23 cellular contexts compared by ENCODE assay signal in the genomic region with DNA sequence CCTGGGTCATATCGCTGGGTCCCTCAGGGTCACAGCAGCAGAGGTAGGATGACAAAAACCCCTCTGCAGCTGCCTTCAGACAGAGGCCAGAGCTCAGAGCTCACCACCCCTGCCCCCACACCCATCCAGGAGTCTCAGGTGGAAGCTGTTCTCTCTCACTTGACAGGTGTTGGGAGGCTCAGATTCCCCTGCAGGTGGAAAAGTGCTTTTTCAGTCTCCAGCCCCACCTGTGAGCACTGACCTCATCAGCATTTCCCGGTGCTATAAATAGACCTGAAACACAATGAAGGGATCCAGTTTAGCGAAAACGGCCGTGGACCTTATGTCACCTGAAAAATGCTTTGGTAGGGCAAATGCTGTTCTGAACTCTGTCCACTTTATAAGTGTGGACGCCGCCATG.
DNase-seq lines count a peak whose midpoint lies in the region; ATAC-seq and TF ChIP-seq lines count a peak whose summit lies in the region.
"Had no signal": no experiment of that assay in that cellular context is flagged by ENCODE, and none has a peak within 500 bp of the region (broad histone marks: within the 10 kb centered on the region; RNA-seq: fewer than 3 reads in every experiment).

No MANE protein-coding gene starts in this region.

- no peaks in the 10 kb centered on the region for H3K4me1 Mint-ChIP-seq in H9
- no peaks in the 10 kb centered on the region for H3K4me1 Mint-ChIP-seq in activated T-cell treated with anti-CD3 and anti-CD28 coated beads, Interleukin-2, amount 50 U/mL, for 72 hours (ENCODE audit: low read depth)
- H3K4me1 Mint-ChIP-seq: activated CD4-positive, alpha-beta T cell treated with anti-CD3 and anti-CD28 coated beads for 36 hours; activated T-helper 17 cell treated with anti-CD3 and anti-CD28 coated beads, Interleukin-2, amount 50 U/mL, for 72 hours; stimulated activated memory B cell treated with anti-CD40 and anti-IgM and Interleukin-4, amounts not matched to agents 10 μg/mL and 1 μg/mL and 100 μg/mL, for 72 hours had no signal

- no CpG with 5 or more reads among the region's 7 CpGs for WGBS in H9 (ENCODE audit: extremely low coverage, insufficient read length, low lambda C conversion rate)

- H3K9me3 Mint-ChIP-seq in H9 = peaks cover 8 to 10% of the 10 kb centered on the region in 2 experiments; a peak in 4 of 5 replicates
- peaks cover 5% of the 10 kb centered on the region in 2 donors for H3K9me3 Mint-ChIP-seq in activated T-cell treated with anti-CD3 and anti-CD28 coated beads, Interleukin-2, amount 50 U/mL, for 72 hours

- no peak overlapping the region for H4K91ac ChIP-seq in H9 (ENCODE audit: insufficient read length, low read depth, low read length)

- H3T11ph ChIP-seq in H9 (ENCODE audit: low read length) = no peak overlapping the region

- H3K56ac ChIP-seq in H9 (ENCODE audit: insufficient read length, low read depth, low read length) = no peak overlapping the region

- no peak overlapping the region for H3K23ac ChIP-seq in H9 (ENCODE audit: insufficient read length, low read depth, low read length)

- no peak overlapping the region for H3K4me3 Mint-ChIP-seq in H9
- no peak overlapping the region for H3K4me3 Mint-ChIP-seq in activated T-cell treated with anti-CD3 and anti-CD28 coated beads, Interleukin-2, amount 50 U/mL, for 72 hours
- H3K4me3 Mint-ChIP-seq: activated CD4-positive, alpha-beta T cell treated with anti-CD3 and anti-CD28 coated beads for 36 hours; activated T-helper 17 cell treated with anti-CD3 and anti-CD28 coated beads, Interleukin-2, amount 50 U/mL, for 72 hours; effector memory CD8-positive, alpha-beta T cell; mesothelial cell of epicardium; natural killer cell treated with Interleukin-12 subunit alpha and Interleukin-12 subunit beta and Interleukin-15 and Interleukin-18, amount 100 ng/mL, for 72 hours; stimulated activated memory B cell treated with anti-CD40 and anti-IgM and Interleukin-4, amounts not matched to agents 10 μg/mL and 1 μg/mL and 100 μg/mL, for 72 hours had no signal

- H3K27me3 Mint-ChIP-seq in H9 (ENCODE audit: low read depth) = peaks cover 26% of the 10 kb centered on the region
- H3K27me3 Mint-ChIP-seq in activated T-cell treated with anti-CD3 and anti-CD28 coated beads, Interleukin-2, amount 50 U/mL, for 72 hours (ENCODE audit: low read depth) = peaks cover 6% of the 10 kb centered on the region
- H3K27me3 Mint-ChIP-seq: activated CD4-positive, alpha-beta T cell treated with anti-CD3 and anti-CD28 coated beads for 36 hours had no signal

- H2BK120ac ChIP-seq in H9 (ENCODE audit: low read depth, low read length, poor library complexity, severe bottlenecking) = no peak overlapping the region

- no peaks in the 10 kb centered on the region for H3K79me1 ChIP-seq in H9 (ENCODE audit: insufficient read depth, low read depth, low read length, poor library complexity, severe bottlenecking)

- H2AFZ ChIP-seq in H9 (ENCODE audit: low read length) = no peak overlapping the region

- TF ChIP-seq CTCF in H9 (conservative IDR thresholded peaks at IDR 0.05) (peak; percentile 20; the same call in 2 of the 3 replicates), lower lobe of right lung (IDR thresholded peaks at IDR 0.05) (no peak), omental fat pad (IDR thresholded peaks at IDR 0.05) (no peak)

- intact Hi-C loops in lower lobe of right lung (cut with DNase I) = no loop called here

- H3K9me3 ChIP-seq in H9 (ENCODE audit: control insufficient read depth, low read depth, low read length) = no peaks in the 10 kb centered on the region
- peaks cover 6% of the 10 kb centered on the region for H3K9me3 ChIP-seq in lower lobe of right lung

- H3K4me2 ChIP-seq in H9 (ENCODE audit: insufficient read depth, insufficient read length, low read length) = no peak overlapping the region
- H3K4me2 ChIP-seq: A549 had no signal

- no peak overlapping the region for H2BK20ac ChIP-seq in H9 (ENCODE audit: low read depth, low read length, poor library complexity, severe bottlenecking)

- H3K36me3 Mint-ChIP-seq in H9 (ENCODE audit: insufficient read depth in 1 of 3, low read depth in 3 of 3) = peaks cover 0 to 2% (median 0%) of the 10 kb centered on the region in 3 experiments; a peak in 1 of 7 replicates
- H3K36me3 Mint-ChIP-seq in activated T-cell treated with anti-CD3 and anti-CD28 coated beads, Interleukin-2, amount 50 U/mL, for 72 hours (ENCODE audit: insufficient read depth in 2 of 2) = peaks cover 3% of the 10 kb centered on the region in 2 donors
- H3K36me3 Mint-ChIP-seq: mesothelial cell of epicardium; natural killer cell treated with Interleukin-12 subunit alpha and Interleukin-12 subunit beta and Interleukin-15 and Interleukin-18, amount 100 ng/mL, for 72 hours; stimulated activated memory B cell treated with anti-CD40 and anti-IgM and Interleukin-4, amounts not matched to agents 10 μg/mL and 1 μg/mL and 100 μg/mL, for 72 hours had no signal

- ATAC-seq in lower lobe of right lung (no peak), omental fat pad (ENCODE audit: low FRiP score) (no peak)
- ATAC-seq in activated T-cell treated with anti-CD3 and anti-CD28 coated beads, Interleukin-2, amount 50 U/mL, for 72 hours (replicated peaks in 1 of 2) = no peak
- ATAC-seq: A549; activated CD4-positive, alpha-beta T cell treated with anti-CD3 and anti-CD28 coated beads for 36 hours; activated T-helper 17 cell treated with anti-CD3 and anti-CD28 coated beads, Interleukin-2, amount 50 U/mL, for 72 hours; effector memory CD8-positive, alpha-beta T cell; GM12878; left lobe of liver; natural killer cell treated with Interleukin-12 subunit alpha and Interleukin-12 subunit beta and Interleukin-15 and Interleukin-18, amount 100 ng/mL, for 72 hours; stimulated activated memory B cell treated with anti-CD40 and anti-IgM and Interleukin-4, amounts not matched to agents 10 μg/mL and 1 μg/mL and 100 μg/mL, for 72 hours had no signal

- H3K9ac ChIP-seq in H9 (ENCODE audit: extremely low read depth, insufficient read length, low read length) = no peak overlapping the region

- no peak overlapping the region for H2BK15ac ChIP-seq in H9 (ENCODE audit: low read depth, low read length)

- H2BK5ac ChIP-seq in H9 (ENCODE audit: insufficient read length, low read length) = no peak overlapping the region

- H3K4me1 ChIP-seq in H9 (ENCODE audit: insufficient read depth, low read length) = no peaks in the 10 kb centered on the region
- H3K4me1 ChIP-seq in lower lobe of right lung = no peaks in the 10 kb centered on the region
- H3K4me1 ChIP-seq: A549 had no signal

- DNase-seq in NCI-H345 (lab: John Stamatoyannopoulos, UW) (peak; percentile 39), NCI-H345 treated with DMSO at 0.1 percent for 48 hours (lab: John Stamatoyannopoulos, UW; ENCODE audit: unreplicated experiment) (no peak), H9 (no peak), NCI-H526 (lab: John Stamatoyannopoulos, UW) (peak; percentile 91 to 95), lower lobe of right lung (peak; percentile 22), H7 (no peak), omental fat pad (ENCODE audit: low spot score) (no peak)
- no peak for DNase-seq in activated T-cell treated with anti-CD3 and anti-CD28 coated beads, Interleukin-2, amount 50 U/mL, for 72 hours
- DNase-seq: activated CD4-positive, alpha-beta T cell treated with anti-CD3 and anti-CD28 coated beads for 36 hours; C1 segment of cervical spinal cord; effector memory CD8-positive, alpha-beta T cell; KG1; MV-4-11; NCI-H446; stimulated activated CD4-positive, alpha-beta T cell treated with anti-CD3 and anti-CD28 coated beads, Interleukin-1b, Interleukin-23, amount 100 ng/mL, for 48 hours; SW 1271 had no signal

- no peak overlapping the region for H3K18ac ChIP-seq in H9 (ENCODE audit: insufficient read length, low read depth, low read length)

- no peaks in the 10 kb centered on the region for H4K20me1 ChIP-seq in H9 (ENCODE audit: control insufficient read depth, insufficient read depth, insufficient read length)

- H3K27me3 ChIP-seq in H9 (ENCODE audit: insufficient read depth, low read length) = no peaks in the 10 kb centered on the region
- H3K27me3 ChIP-seq in lower lobe of right lung (ENCODE audit: low read depth) = no peaks in the 10 kb centered on the region
- no peaks in the 10 kb centered on the region for H3K27me3 ChIP-seq in H7 (ENCODE audit: control insufficient read depth, insufficient read depth, low read length)

- H3K36me3 ChIP-seq in lower lobe of right lung = no peaks in the 10 kb centered on the region
- no peaks in the 10 kb centered on the region for H3K36me3 ChIP-seq in H7 (replicated peaks; ENCODE audit: control insufficient read depth, insufficient read depth, low read length)

- no peak overlapping the region for H3K4me3 ChIP-seq in lower lobe of right lung
- H3K4me3 ChIP-seq in H7 (ENCODE audit: insufficient read depth, low read depth, low read length) = no peak overlapping the region
- H3K4me3 ChIP-seq: A549, GM12878 had no signal

- H4K5ac ChIP-seq in H9 (ENCODE audit: insufficient read length, low read depth, low read length) = no peak overlapping the region

- H3K4ac ChIP-seq in H9 (ENCODE audit: low read depth, low read length) = no peak overlapping the region

- H3K79me2 ChIP-seq in H9 (ENCODE audit: insufficient read depth, low read length) = no peaks in the 10 kb centered on the region

- no peaks in the 10 kb centered on the region for H3K23me2 ChIP-seq in H9 (ENCODE audit: insufficient read length, low read depth, low read length, poor library complexity, severe bottlenecking)

- H2BK12ac ChIP-seq in H9 (ENCODE audit: insufficient read length, low read depth, low read length) = no peak overlapping the region

- no peak overlapping the region for H3K27ac Mint-ChIP-seq in H9
- no peak overlapping the region for H3K27ac Mint-ChIP-seq in activated T-cell treated with anti-CD3 and anti-CD28 coated beads, Interleukin-2, amount 50 U/mL, for 72 hours
- H3K27ac Mint-ChIP-seq: activated CD4-positive, alpha-beta T cell treated with anti-CD3 and anti-CD28 coated beads for 36 hours; activated T-helper 17 cell treated with anti-CD3 and anti-CD28 coated beads, Interleukin-2, amount 50 U/mL, for 72 hours; effector memory CD8-positive, alpha-beta T cell; mesothelial cell of epicardium; natural killer cell treated with Interleukin-12 subunit alpha and Interleukin-12 subunit beta and Interleukin-15 and Interleukin-18, amount 100 ng/mL, for 72 hours; stimulated activated memory B cell treated with anti-CD40 and anti-IgM and Interleukin-4, amounts not matched to agents 10 μg/mL and 1 μg/mL and 100 μg/mL, for 72 hours had no signal

- H4K8ac ChIP-seq in H9 (replicated peaks; ENCODE audit: insufficient read length, low read depth, low read length) = no peak overlapping the region

- H3K27ac ChIP-seq in H9 (ENCODE audit: insufficient read length, low read depth, low read length) = no peak overlapping the region
- no peak overlapping the region for H3K27ac ChIP-seq in lower lobe of right lung
- H3K27ac ChIP-seq: A549 had no signal

- no peak overlapping the region for H2AK5ac ChIP-seq in H9 (ENCODE audit: insufficient read length, low read length)

- no peak overlapping the region; the same call in 1 of the 2 replicates for H3K14ac ChIP-seq in H9 (ENCODE audit: insufficient read depth, low read length)

Comparison
In these comparisons a context has a peak if more than half of its experiments do, and no peak if none do; other contexts are left out.
1. DNase-seq: peak in NCI-H345 (single experiment), NCI-H526 (2 of 2) and lower lobe of right lung (single experiment); none in NCI-H345 treated with DMSO at 0.1 percent for 48 hours (single experiment), H9 (single experiment), H7 (single experiment), activated T-cell treated with anti-CD3 and anti-CD28 coated beads, Interleukin-2, amount 50 U/mL, for 72 hours (0 of 2) and omental fat pad (single experiment).